ENCODE assay signal across 8 cellular contexts in genomic region chr11:114167355-114168085, GRCh38.
DNase-seq lines count a peak whose midpoint lies in the region; ATAC-seq, FAIRE-seq and TF ChIP-seq lines count a peak whose summit lies in the region.

No MANE protein-coding gene starts in this region.

- no peak for ATAC-seq in activated CD8-positive, alpha-beta T cell treated with anti-CD3 and anti-CD28 coated beads for 36 hours

- POLR2A ChIA-PET in activated CD8-positive, alpha-beta T cell treated with anti-CD3 and anti-CD28 coated beads for 36 hours (lab: Charles Lee): no interaction called here

- no peaks in the 10 kb centered on the region for H3K27me3 ChIP-seq in stomach smooth muscle (ENCODE audit: control insufficient read depth in 1 of 2, insufficient read depth in 2 of 2, low read length in 2 of 2)

- H3K4me1 Mint-ChIP-seq in activated CD8-positive, alpha-beta T cell treated with anti-CD3 and anti-CD28 coated beads for 36 hours (ENCODE audit: low read depth): peaks cover 86% of the 10 kb centered on the region

- H3K9me3 ChIP-seq in kidney (ENCODE audit: control insufficient read depth in 1 of 2, low read length in 2 of 2): no peaks in the 10 kb centered on the region
- H3K9me3 ChIP-seq in stomach smooth muscle (ENCODE audit: control insufficient read depth in 2 of 2, low read length in 2 of 2): no peaks in the 10 kb centered on the region

- peaks cover 84 to 92% of the 10 kb centered on the region in 2 donors for H3K4me1 ChIP-seq in kidney (ENCODE audit: control insufficient read depth in 1 of 2, insufficient read depth in 1 of 2, low read depth in 1 of 2, low read length in 2 of 2)
- H3K4me1 ChIP-seq in stomach smooth muscle (ENCODE audit: control insufficient read depth, insufficient read depth, low read length): peaks cover 91% of the 10 kb centered on the region

- TF ChIP-seq CTCF in activated CD8-positive, alpha-beta T cell treated with anti-CD3 and anti-CD28 coated beads for 36 hours (IDR thresholded peaks at IDR 0.05): no peak
- TF ChIP-seq CTCF in kidney (IDR thresholded peaks at IDR 0.05; ENCODE audit: borderline replicate concordance, extremely low read depth, insufficient read depth): no peak

- no peaks in the 10 kb centered on the region for H3K27me3 Mint-ChIP-seq in activated CD8-positive, alpha-beta T cell treated with anti-CD3 and anti-CD28 coated beads for 36 hours

- intact Hi-C loops in activated CD8-positive, alpha-beta T cell treated with anti-CD3 and anti-CD28 coated beads for 36 hours (cut with micrococcal nuclease): loop anchor here (10.0 kb wide), 1 partner anchor 93 kb away; no protein-coding TSS in a partner anchor
- intact Hi-C loops in kidney (cut with DNase I): loop anchor here (10.0 kb wide), 1 partner anchor 103 kb away; no protein-coding TSS in a partner anchor

- H3K9ac ChIP-seq in kidney (ENCODE audit: low read length in 2 of 2) (peak overlapping the region; percentile 10 to 13), stomach smooth muscle (ENCODE audit: low read length in 2 of 2) (peak overlapping the region; percentile 82 to 94)

- H3K36me3 ChIP-seq in kidney (ENCODE audit: control insufficient read depth in 1 of 2, insufficient read depth in 2 of 2, low read length in 2 of 2): peaks cover 0 to 4% of the 10 kb centered on the region in 2 donors
- no peaks in the 10 kb centered on the region for H3K36me3 ChIP-seq in stomach smooth muscle (ENCODE audit: control insufficient read depth in 2 of 2, insufficient read depth in 2 of 2, low read length in 2 of 2)

- DNase-seq in NCI-H1105 treated with DMSO at 0.1 percent for 48 hours (lab: John Stamatoyannopoulos, UW) (peak; percentile 69), NCI-H1105 (lab: John Stamatoyannopoulos, UW) (no peak), kidney (no peak), cerebellar cortex (ENCODE audit: low spot score) (no peak), NCI-H446 (lab: John Stamatoyannopoulos, UW) (no peak), dedifferentiated amniotic fluid mesenchymal stem cell (ENCODE audit: extremely low spot score) (no peak)
- no peak for DNase-seq in activated CD8-positive, alpha-beta T cell treated with anti-CD3 and anti-CD28 coated beads for 36 hours

- peak overlapping the region; percentile 75 for H3K27ac Mint-ChIP-seq in activated CD8-positive, alpha-beta T cell treated with anti-CD3 and anti-CD28 coated beads for 36 hours

- H3K9me3 Mint-ChIP-seq in activated CD8-positive, alpha-beta T cell treated with anti-CD3 and anti-CD28 coated beads for 36 hours: no peaks in the 10 kb centered on the region

- peak overlapping the region; percentile 16 for H3K4me3 Mint-ChIP-seq in activated CD8-positive, alpha-beta T cell treated with anti-CD3 and anti-CD28 coated beads for 36 hours

- H3K4me3 ChIP-seq in kidney (ENCODE audit: low read length in 2 of 2) (no peak overlapping the region), stomach smooth muscle (ENCODE audit: low read length in 2 of 2) (peak overlapping the region; percentile 41 to 49)

- no peaks in the 10 kb centered on the region for H3K36me3 Mint-ChIP-seq in activated CD8-positive, alpha-beta T cell treated with anti-CD3 and anti-CD28 coated beads for 36 hours (ENCODE audit: low read depth)

- CTCF ChIA-PET in activated CD8-positive, alpha-beta T cell treated with anti-CD3 and anti-CD28 coated beads for 36 hours (lab: Charles Lee): interaction anchor here (1.6 to 7.2 kb wide), 3 partner anchors 13 to 172 kb away, joined by 3 to 58 read pairs (median 4); no protein-coding TSS in a partner anchor

- FAIRE-seq in kidney (lab: Jason Lieb, UNC): no peak

- H3K27ac ChIP-seq in kidney (ENCODE audit: low read depth in 2 of 2, low read length in 2 of 2) (peak overlapping the region; percentile 43 to 80), stomach smooth muscle (ENCODE audit: low read length) (peak overlapping the region; percentile 100)

Comparison
In these comparisons a context has a peak if more than half of its experiments do, and no peak if none do; other contexts are left out.
1. H3K4me3 ChIP-seq: peak in stomach smooth muscle (2 of 2); none in kidney (0 of 2).